24 cellular contexts compared by ENCODE assay signal in the genomic region with DNA sequence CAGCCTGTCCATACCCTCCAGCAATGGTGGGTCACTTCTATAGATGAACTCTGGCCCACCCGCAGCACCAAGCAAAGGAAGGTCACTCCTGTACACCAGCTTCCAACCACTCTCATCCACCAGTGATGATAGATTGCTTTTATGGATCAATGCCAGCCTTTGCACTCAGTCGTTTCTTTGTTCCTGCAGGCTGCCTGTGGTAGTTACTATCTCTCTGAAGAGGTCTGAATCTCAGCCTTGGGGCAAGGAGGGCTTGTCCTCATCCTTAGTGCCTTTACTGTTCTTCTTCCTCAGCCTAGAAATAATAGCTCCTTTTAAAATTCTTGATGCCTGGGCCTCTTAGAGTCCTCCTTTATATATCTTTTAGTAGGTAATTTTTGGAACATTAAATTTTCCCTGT.
"Had no signal": no experiment of that assay in that cellular context is flagged by ENCODE, and none has a peak within 500 bp of the region (broad histone marks: within the 10 kb centered on the region; RNA-seq: fewer than 3 reads in every experiment).

No MANE protein-coding gene starts in this region.

- H3K27me3 ChIP-seq: ovary, right atrium auricular region, right lobe of liver, thyroid gland, transverse colon, upper lobe of right lung had no signal

- H3K27me3 Mint-ChIP-seq: progenitor cell of endocrine pancreas; stimulated activated naive CD8-positive, alpha-beta T cell treated with anti-CD3 and anti-CD28 coated beads, Interleukin-15, amount 100 ng/mL, for 72 hours had no signal

- H3K9me3 ChIP-seq: left ventricle myocardium inferior, mucosa of descending colon, ovary, right atrium auricular region, right lobe of liver, thyroid gland, transverse colon, upper lobe of right lung had no signal

- H3K36me3 ChIP-seq: left ventricle myocardium inferior, ovary, right atrium auricular region, right lobe of liver, thyroid gland, transverse colon, upper lobe of right lung had no signal

- H3K27ac ChIP-seq: left ventricle myocardium inferior, ovary, right atrium auricular region, right lobe of liver, transverse colon, upper lobe of right lung had no signal

- H3K27ac Mint-ChIP-seq: immature natural killer cell; mesothelial cell of epicardium; naive thymus-derived CD4-positive, alpha-beta T cell; natural killer cell treated with Interleukin-12 subunit alpha and Interleukin-12 subunit beta and Interleukin-15 and Interleukin-18, amount 100 ng/mL, for 72 hours; progenitor cell of endocrine pancreas; stimulated activated naive CD8-positive, alpha-beta T cell treated with anti-CD3 and anti-CD28 coated beads, Interleukin-15, amount 100 ng/mL, for 72 hours had no signal

- H3K4me3 Mint-ChIP-seq: immature natural killer cell; mesothelial cell of epicardium; naive thymus-derived CD4-positive, alpha-beta T cell; natural killer cell treated with Interleukin-12 subunit alpha and Interleukin-12 subunit beta and Interleukin-15 and Interleukin-18, amount 100 ng/mL, for 72 hours; stimulated activated naive CD8-positive, alpha-beta T cell treated with anti-CD3 and anti-CD28 coated beads, Interleukin-15, amount 100 ng/mL, for 72 hours had no signal

- H3K4me1 ChIP-seq: left ventricle myocardium inferior, right atrium auricular region, right lobe of liver, transverse colon, upper lobe of right lung had no signal

- H3K9me3 Mint-ChIP-seq: immature natural killer cell; mesothelial cell of epicardium; naive thymus-derived CD4-positive, alpha-beta T cell; natural killer cell treated with Interleukin-12 subunit alpha and Interleukin-12 subunit beta and Interleukin-15 and Interleukin-18, amount 100 ng/mL, for 72 hours; stimulated activated naive CD8-positive, alpha-beta T cell treated with anti-CD3 and anti-CD28 coated beads, Interleukin-15, amount 100 ng/mL, for 72 hours had no signal

- H3K4me1 Mint-ChIP-seq: immature natural killer cell; mesothelial cell of epicardium; naive thymus-derived CD4-positive, alpha-beta T cell; stimulated activated naive CD8-positive, alpha-beta T cell treated with anti-CD3 and anti-CD28 coated beads, Interleukin-15, amount 100 ng/mL, for 72 hours had no signal

- H3K36me3 Mint-ChIP-seq: immature natural killer cell; mesothelial cell of epicardium; naive thymus-derived CD4-positive, alpha-beta T cell; natural killer cell treated with Interleukin-12 subunit alpha and Interleukin-12 subunit beta and Interleukin-15 and Interleukin-18, amount 100 ng/mL, for 72 hours had no signal

- FAIRE-seq: islet of Langerhans, urothelium cell line had no signal

- ATAC-seq: mucosa of descending colon; naive thymus-derived CD4-positive, alpha-beta T cell; right lobe of liver; stimulated activated naive CD8-positive, alpha-beta T cell treated with anti-CD3 and anti-CD28 coated beads, Interleukin-15, amount 100 ng/mL, for 72 hours; upper lobe of right lung had no signal

- DNase-seq: hypothalamus; immature natural killer cell; left ventricle myocardium inferior; mesendoderm; mucosa of descending colon; naive thymus-derived CD4-positive, alpha-beta T cell; ovary; right lobe of liver; stimulated activated CD4-positive, alpha-beta T cell treated with anti-CD3 and anti-CD28 coated beads, Interleukin-2, amount 100 ng/mL, for 24 hours; stimulated activated CD4-positive, alpha-beta T cell treated with anti-CD3 and anti-CD28 coated beads, Interleukin-4, amount 100 ng/mL, for 1 hour; stimulated activated naive CD4-positive, alpha-beta T cell treated with Interleukin-2 at 50 U/mL for 16 hours; stimulated activated naive CD8-positive, alpha-beta T cell treated with anti-CD3 and anti-CD28 coated beads, Interleukin-15, amount 100 ng/mL, for 72 hours; substantia nigra; thyroid gland; transverse colon; upper lobe of right lung had no signal

- H3K4me2 ChIP-seq: smooth muscle cell had no signal

- H3K4me3 ChIP-seq: left ventricle myocardium inferior, lung, mucosa of descending colon, ovary, right atrium auricular region, right lobe of liver, smooth muscle cell, thyroid gland, transverse colon, upper lobe of right lung had no signal
